ENCODE assay signal across 19 cellular contexts in the genomic region with DNA sequence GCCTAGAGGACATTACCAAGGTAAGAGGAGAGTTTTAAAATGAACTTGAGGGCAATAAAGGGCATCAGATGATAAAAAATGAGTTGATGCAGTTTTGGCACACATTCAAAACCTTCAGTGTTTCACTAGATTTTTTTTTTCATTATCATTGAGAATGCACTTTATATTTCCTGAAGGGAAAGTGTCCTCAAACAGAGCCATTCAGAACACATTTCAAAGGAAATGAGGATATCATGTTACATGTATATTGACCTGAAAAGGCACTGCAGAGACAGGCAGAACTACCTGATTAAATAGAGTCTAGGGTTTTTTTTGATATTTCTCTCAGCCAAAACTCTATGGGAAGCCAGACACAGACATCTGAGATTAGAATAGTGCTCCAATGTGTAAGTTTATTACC.
DNase-seq lines count a peak whose midpoint lies in the region; ATAC-seq and TF ChIP-seq lines count a peak whose summit lies in the region.
"Had no signal": no experiment of that assay in that cellular context is flagged by ENCODE, and none has a peak within 500 bp of the region (broad histone marks: within the 10 kb centered on the region; RNA-seq: fewer than 3 reads in every experiment).

No MANE protein-coding gene starts in this region.

- DNase-seq in NCI-H1417 (lab: John Stamatoyannopoulos, UW) (peak in 2 of 3 experiments; percentile 0 to 57), NCI-H1417 treated with DMSO at 0.1 percent for 48 hours (lab: John Stamatoyannopoulos, UW) (no peak), NCI-H69 (lab: John Stamatoyannopoulos, UW) (peak; percentile 50), mesothelial cell of epicardium (ENCODE audit: low spot score in 2 of 2, unreplicated experiment in 2 of 2) (no peak), MG63 (no peak), DMS 273 treated with DMSO at 0.1 percent for 48 hours (lab: John Stamatoyannopoulos, UW) (no peak)
- DNase-seq: CD8-positive, alpha-beta memory T cell; DND-41; H9; KBM-7; NCI-H1436; NCI-H446 treated with DMSO at 0.1 percent for 48 hours; OCI-M1 had no signal

- no peaks in the 10 kb centered on the region for H3K27me3 Mint-ChIP-seq in mesothelial cell of epicardium (ENCODE audit: low read depth)
- H3K27me3 Mint-ChIP-seq: CD8-positive, alpha-beta memory T cell had no signal

- no peaks in the 10 kb centered on the region for H3K9me3 ChIP-seq in HEK293 (ENCODE audit: control insufficient read depth, insufficient read depth, low read depth, low read length)
- H3K9me3 ChIP-seq in MG63, result no peaks in the 10 kb centered on the region

- CTCF ChIA-PET in HEK293 (lab: Yijun Ruan, JAX), result interaction anchor here (0.7 kb wide), 1 partner anchor 256 kb away, joined by 4 read pairs; no protein-coding TSS in a partner anchor

- no peak overlapping the region for H3K4me3 ChIP-seq in HEK293 (ENCODE audit: low read depth, low read length)
- no peak overlapping the region for H3K4me3 ChIP-seq in MG63
- H3K4me3 ChIP-seq: GM12878 had no signal

- H3K36me3 Mint-ChIP-seq in mesothelial cell of epicardium, result peaks cover 7% of the 10 kb centered on the region
- H3K36me3 Mint-ChIP-seq: CD8-positive, alpha-beta memory T cell had no signal

- no peak overlapping the region for H3K4me3 Mint-ChIP-seq in mesothelial cell of epicardium
- H3K4me3 Mint-ChIP-seq: CD8-positive, alpha-beta memory T cell; H9; T-helper 1 cell treated with Interleukin-12 subunit alpha and Interleukin-12 subunit beta and Interleukin-4 antibody, amounts not matched to agents 30 μg/mL and 1 μg/mL, for 36 hours had no signal

- H3K9me3 Mint-ChIP-seq in mesothelial cell of epicardium, result peaks cover 28% of the 10 kb centered on the region

- no peaks in the 10 kb centered on the region for H3K27me3 ChIP-seq in MG63

- H3K4me1 Mint-ChIP-seq in mesothelial cell of epicardium, result peaks cover 7% of the 10 kb centered on the region
- H3K4me1 Mint-ChIP-seq: CD8-positive, alpha-beta memory T cell had no signal

- peaks cover 5% of the 10 kb centered on the region for H3K4me1 ChIP-seq in HEK293 (ENCODE audit: control insufficient read depth, insufficient read depth, low read length)

- POLR2A ChIA-PET in HEK293 (lab: Yijun Ruan, JAX), result no interaction called here

- no peak for ATAC-seq in HG02642 (IDR thresholded peaks at IDR 0.05; ENCODE audit: poor library complexity, unreplicated experiment)
- ATAC-seq: GM12878, Right ventricle myocardium inferior had no signal

- no peak overlapping the region for H3K27ac ChIP-seq in HEK293 (ENCODE audit: extremely low read depth, low read depth, low read length)
- H3K27ac ChIP-seq: C4-2B had no signal

- H3K27ac Mint-ChIP-seq in mesothelial cell of epicardium, result peak overlapping the region; percentile 25
- H3K27ac Mint-ChIP-seq: CD8-positive, alpha-beta memory T cell; H9; T-helper 1 cell treated with Interleukin-12 subunit alpha and Interleukin-12 subunit beta and Interleukin-4 antibody, amounts not matched to agents 30 μg/mL and 1 μg/mL, for 36 hours had no signal

- H3K36me3 ChIP-seq in HEK293 (ENCODE audit: control insufficient read depth in 2 of 2, insufficient read depth in 1 of 2, low read length in 2 of 2) (no peaks in the 10 kb centered on the region), MG63 (no peaks in the 10 kb centered on the region)

- no peak for TF ChIP-seq CTCF in HEK293 (tag by site-specific recombination; IDR thresholded peaks at IDR 0.05)
- no peak for TF ChIP-seq CTCF in mesothelial cell of epicardium (IDR thresholded peaks at IDR 0.05; ENCODE audit: unreplicated experiment)

TF ChIP-seq in HEK293, 187 proteins besides CTCF, POLR2A, EP300 and RAD21:
- TF ChIP-seq TCF7L2 (IDR thresholded peaks at IDR 0.05; ENCODE audit: borderline replicate concordance, low read depth, low read length), result peak; percentile 45; the same call in 1 of the 2 replicates
- TF ChIP-seq, protein P1, sequence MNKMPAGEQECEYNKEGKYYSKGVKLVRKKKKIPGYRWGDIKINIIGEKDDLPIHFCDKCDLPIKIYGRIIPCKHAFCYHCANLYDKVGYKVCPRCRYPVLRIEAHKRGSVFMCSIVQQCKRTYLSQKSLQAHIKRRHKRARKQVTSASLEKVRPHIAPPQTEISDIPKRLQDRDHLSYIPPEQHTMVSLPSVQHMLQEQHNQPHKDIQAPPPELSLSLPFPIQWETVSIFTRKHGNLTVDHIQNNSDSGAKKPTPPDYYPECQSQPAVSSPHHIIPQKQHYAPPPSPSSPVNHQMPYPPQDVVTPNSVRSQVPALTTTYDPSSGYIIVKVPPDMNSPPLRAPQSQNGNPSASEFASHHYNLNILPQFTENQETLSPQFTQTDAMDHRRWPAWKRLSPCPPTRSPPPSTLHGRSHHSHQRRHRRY (tag by site-specific recombination; IDR thresholded peaks at IDR 0.05), result no peak
- no peak for TF ChIP-seq HOXA7 (CRISPR knock-in tag; IDR thresholded peaks at IDR 0.05; ENCODE audit: borderline replicate concordance)
- TF ChIP-seq ZNF10 (tag by site-specific recombination; IDR thresholded peaks at IDR 0.05), result no peak
- peak; percentile 73 for TF ChIP-seq TRIM28 (IDR thresholded peaks at IDR 0.05; ENCODE audit: borderline replicate concordance, low read length)

Comparison
In these comparisons a context has a peak if more than half of its experiments do, and no peak if none do; other contexts are left out.
1. DNase-seq: peak in NCI-H1417 (2 of 3) and NCI-H69 (single experiment); none in NCI-H1417 treated with DMSO at 0.1 percent for 48 hours (single experiment), mesothelial cell of epicardium (0 of 2), MG63 (single experiment) and DMS 273 treated with DMSO at 0.1 percent for 48 hours (single experiment).